12 cellular contexts compared by ENCODE assay signal in genomic region chr7:3912291-3912690, GRCh38.
"Had no signal": no experiment of that assay in that cellular context is flagged by ENCODE, and none has a peak within 500 bp of the region (broad histone marks: within the 10 kb centered on the region; RNA-seq: fewer than 3 reads in every experiment).

No MANE protein-coding gene starts in this region.

- H3K9me3 Mint-ChIP-seq: activated CD8-positive, alpha-beta T cell treated with anti-CD3 and anti-CD28 coated beads for 36 hours; activated T-cell treated with anti-CD3 and anti-CD28 coated beads, Interleukin-2, amount 50 U/mL, for 72 hours; mesothelial cell of epicardium had no signal

- H3K27ac Mint-ChIP-seq: activated CD8-positive, alpha-beta T cell treated with anti-CD3 and anti-CD28 coated beads for 36 hours; activated T-cell treated with anti-CD3 and anti-CD28 coated beads, Interleukin-2, amount 50 U/mL, for 72 hours; mesothelial cell of epicardium had no signal

- H3K27me3 ChIP-seq: tibial nerve had no signal

- H3K27ac ChIP-seq: VCaP had no signal

- H3K36me3 ChIP-seq: tibial nerve had no signal

- H3K4me3 ChIP-seq: tibial nerve had no signal

- H3K4me3 Mint-ChIP-seq: activated CD8-positive, alpha-beta T cell treated with anti-CD3 and anti-CD28 coated beads for 36 hours; activated T-cell treated with anti-CD3 and anti-CD28 coated beads, Interleukin-2, amount 50 U/mL, for 72 hours; mesothelial cell of epicardium had no signal

- H3K36me3 Mint-ChIP-seq: mesothelial cell of epicardium had no signal

- DNase-seq: activated CD4-positive, alpha-beta T cell treated with anti-CD3 and anti-CD28 coated beads for 4 hours; activated CD8-positive, alpha-beta memory T cell treated with anti-CD3 and anti-CD28 coated beads, Interleukin-2, amount 50 U/mL, for 4 hours; activated CD8-positive, alpha-beta T cell treated with anti-CD3 and anti-CD28 coated beads for 36 hours; activated T-cell treated with anti-CD3 and anti-CD28 coated beads, Interleukin-2, amount 50 U/mL, for 72 hours; aorta; islet precursor cell; right cardiac atrium; small intestine; T-helper 9 cell had no signal
